ENCODE assay signal across 24 cellular contexts in genomic region chr5:107457138-107457537, GRCh38.
DNase-seq lines count a peak whose midpoint lies in the region; ATAC-seq, FAIRE-seq and TF ChIP-seq lines count a peak whose summit lies in the region.
"Had no signal": no experiment of that assay in that cellular context is flagged by ENCODE, and none has a peak within 500 bp of the region (broad histone marks: within the 10 kb centered on the region; RNA-seq: fewer than 3 reads in every experiment).

No MANE protein-coding gene starts in this region.

- no peak overlapping the region for H3K56ac ChIP-seq in H1 (replicated peaks; ENCODE audit: insufficient read length, low read depth, low read length)

- no peaks in the 10 kb centered on the region; the same call in 1 of the 2 replicates for H3K9me2 ChIP-seq in GM23338 (ENCODE audit: insufficient read depth)

- H3K9ac ChIP-seq in H1 (replicated peaks in 1 of 4; ENCODE audit: extremely low read depth in 1 of 4, low read depth in 3 of 4, low read length in 3 of 4) (no peak overlapping the region), trophoblast cell (ENCODE audit: low read length) (no peak overlapping the region)

- intact Hi-C loops in thyroid gland (cut with DNase I) = no loop called here

- 81% methylated on average over 3 of the region's 3 CpGs; no CpG with 5 or more reads in 1 of the 2 experiments for WGBS in H1 (ENCODE audit: extremely low coverage in 1 of 2, insufficient coverage in 1 of 2, insufficient read length in 1 of 2, insufficient replicate concordance in 2 of 2, low coverage in 1 of 2, low lambda C conversion rate in 2 of 2, missing lambda C conversion rate in 1 of 2), 2 experiments
- WGBS in trophoblast cell (ENCODE audit: extremely low coverage, insufficient coverage, insufficient read length) = no CpG with 5 or more reads among the region's 3 CpGs
- WGBS in thyroid gland, 2 donors = 83 to 95% methylated on average over 3 of the region's 3 CpGs

- H3K79me2 ChIP-seq in GM23338 (replicated peaks; ENCODE audit: insufficient read depth) = peaks cover 4% of the 10 kb centered on the region; the same call in 1 of the 2 replicates
- no peaks in the 10 kb centered on the region for H3K79me2 ChIP-seq in H1 (ENCODE audit: control insufficient read depth in 1 of 2, insufficient read depth in 2 of 2, low read length in 2 of 2)
- H3K79me2 ChIP-seq in trophoblast cell (ENCODE audit: control insufficient read depth, insufficient read depth, low read length, poor library complexity) = no peaks in the 10 kb centered on the region

- FAIRE-seq in H1 (lab: Jason Lieb, UNC) = peak; percentile 19

- H3K27me3 Mint-ChIP-seq in GM23338 (ENCODE audit: insufficient read depth, low read depth, poor library complexity) = peaks cover 2% of the 10 kb centered on the region

- no peak overlapping the region for H2AK5ac ChIP-seq in H1 (ENCODE audit: low read depth, low read length)
- H2AK5ac ChIP-seq in trophoblast cell (ENCODE audit: low read length) = no peak overlapping the region

- no peak overlapping the region for H3K14ac ChIP-seq in H1 (ENCODE audit: insufficient read length)
- H3K14ac ChIP-seq in trophoblast cell (ENCODE audit: low read length) = no peak overlapping the region

- TF ChIP-seq RAD21 in H1 (IDR thresholded peaks at IDR 0.05 in 1 of 2, conservative IDR thresholded peaks at IDR 0.05 in 1 of 2; ENCODE audit: low read depth in 2 of 2, low read length in 2 of 2) = peak; percentile 36 to 50; a peak in 3 of 4 replicates

- no peak for DNase-seq in GM23338 (ENCODE audit: low spot score)
- peak; percentile 10 for DNase-seq in OCI-M1 (lab: John Stamatoyannopoulos, UW)
- no peak for DNase-seq in H1 (ENCODE audit: low read depth in 1 of 2, low spot score in 2 of 2)
- DNase-seq in trophoblast cell = no peak
- DNase-seq in thyroid gland = no peak
- DNase-seq: activated CD4-positive, alpha-beta T cell treated with anti-CD3 and anti-CD28 coated beads, Interleukin-2, amount 50 U/mL, for 1 hour; activated CD8-positive, alpha-beta memory T cell treated with anti-CD3 and anti-CD28 coated beads, Interleukin-2, amount 10 ng/mL, durations not matched to agents 7 days and 5 days; activated naive CD4-positive, alpha-beta T cell; activated T-cell treated with anti-CD3 and anti-CD28 coated beads, Interleukin-2, amount 50 U/mL, for 72 hours; effector CD4-positive, alpha-beta T cell; erythroblast; left colon; NCI-H1105 treated with DMSO at 0.1 percent for 48 hours; NCI-H2029 treated with DMSO at 0.1 percent for 48 hours; NCI-H226; NCI-H82; psoas muscle; Right ventricle myocardium superior; tibial artery had no signal

- no peak overlapping the region for H2BK15ac ChIP-seq in H1 (ENCODE audit: low read length)

- H3K27me3 ChIP-seq in GM23338 (ENCODE audit: insufficient read depth) = no peaks in the 10 kb centered on the region
- H3K27me3 ChIP-seq in H1 (replicated peaks in 1 of 4; ENCODE audit: control insufficient read depth in 3 of 4, extremely low read depth in 1 of 4, insufficient read depth in 3 of 4, low read length in 3 of 4) = no peaks in the 10 kb centered on the region
- H3K27me3 ChIP-seq in trophoblast cell (ENCODE audit: insufficient read depth, low read length) = no peaks in the 10 kb centered on the region
- H3K27me3 ChIP-seq in thyroid gland = no peaks in the 10 kb centered on the region
- H3K27me3 ChIP-seq: tibial artery had no signal

- H3K4me1 Mint-ChIP-seq in GM23338 = peaks cover 64% of the 10 kb centered on the region
- H3K4me1 Mint-ChIP-seq: activated CD8-positive, alpha-beta memory T cell treated with anti-CD3 and anti-CD28 coated beads, Interleukin-2, amount 10 ng/mL, durations not matched to agents 7 days and 5 days had no signal

- POLR2A ChIA-PET in H1 (lab: Charles Lee; ENCODE audit: partially characterized antibody) = no interaction called here

- H3K36me3 Mint-ChIP-seq in GM23338 (ENCODE audit: low read depth) = no peaks in the 10 kb centered on the region
- H3K36me3 Mint-ChIP-seq: activated CD8-positive, alpha-beta memory T cell treated with anti-CD3 and anti-CD28 coated beads, Interleukin-2, amount 10 ng/mL, durations not matched to agents 7 days and 5 days; brain had no signal

- H3K79me1 ChIP-seq in H1 (ENCODE audit: low read depth, low read length) (no peaks in the 10 kb centered on the region), trophoblast cell (ENCODE audit: low read length) (peaks cover 14% of the 10 kb centered on the region)

- TF ChIP-seq CTCF in GM23338 (conservative IDR thresholded peaks at IDR 0.05; ENCODE audit: low read depth in 2 of 2) = peak in 1 of 2 experiments; percentile 36; a peak in 2 of 4 replicates
- no peak; a peak in 1 of 4 replicates for TF ChIP-seq CTCF in H1 (IDR thresholded peaks at IDR 0.05; ENCODE audit: control extremely low read depth in 1 of 3, insufficient read depth in 1 of 3, low read depth in 1 of 3, low read length in 3 of 3)
- no peak for TF ChIP-seq CTCF in thyroid gland (IDR thresholded peaks at IDR 0.05)

- no peak overlapping the region for H3K18ac ChIP-seq in H1 (ENCODE audit: extremely low read depth, low read length)
- H3K18ac ChIP-seq in trophoblast cell (ENCODE audit: low read length) = no peak overlapping the region

- H3K4ac ChIP-seq in H1 (replicated peaks; ENCODE audit: insufficient read length, low read depth, low read length) = no peak overlapping the region
- no peak overlapping the region for H3K4ac ChIP-seq in trophoblast cell (ENCODE audit: low read depth, low read length)

- no peak for TF ChIP-seq EP300 in H1 (IDR thresholded peaks at IDR 0.05; ENCODE audit: borderline replicate concordance in 1 of 2, low read depth in 2 of 2, low read length in 2 of 2)

- peak; percentile 44; the same call in 2 of the 3 replicates for ATAC-seq in GM23338
- ATAC-seq in GM19395 (IDR thresholded peaks at IDR 0.05; ENCODE audit: unreplicated experiment) = no peak
- ATAC-seq in GM18519 (IDR thresholded peaks at IDR 0.05; ENCODE audit: low FRiP score, unreplicated experiment) = no peak
- ATAC-seq: activated CD8-positive, alpha-beta memory T cell treated with anti-CD3 and anti-CD28 coated beads, Interleukin-2, amount 10 ng/mL, durations not matched to agents 7 days and 5 days; activated T-cell treated with anti-CD3 and anti-CD28 coated beads, Interleukin-2, amount 50 U/mL, for 72 hours; psoas muscle had no signal

- H2AFZ ChIP-seq in GM23338 (no peak overlapping the region), H1 (ENCODE audit: low read length) (no peak overlapping the region), trophoblast cell (ENCODE audit: insufficient read depth, low read length, poor library complexity) (no peak overlapping the region)

- no peaks in the 10 kb centered on the region for H3K9me3 ChIP-seq in H1 (ENCODE audit: insufficient read depth in 2 of 2, low read depth in 1 of 2, low read length in 1 of 2)
- H3K9me3 ChIP-seq in trophoblast cell (ENCODE audit: insufficient read depth, low read depth, low read length) = no peaks in the 10 kb centered on the region
- H3K9me3 ChIP-seq in thyroid gland = no peaks in the 10 kb centered on the region
- H3K9me3 ChIP-seq: HAP-1, psoas muscle, tibial artery had no signal

- no peak overlapping the region for H4K8ac ChIP-seq in H1 (ENCODE audit: extremely low read depth, insufficient read depth, low read length)
- no peak overlapping the region for H4K8ac ChIP-seq in trophoblast cell (ENCODE audit: low read depth, low read length)

- no peak overlapping the region for H3K27ac Mint-ChIP-seq in GM23338
- H3K27ac Mint-ChIP-seq: activated CD8-positive, alpha-beta memory T cell treated with anti-CD3 and anti-CD28 coated beads, Interleukin-2, amount 10 ng/mL, durations not matched to agents 7 days and 5 days; activated T-cell treated with anti-CD3 and anti-CD28 coated beads, Interleukin-2, amount 50 U/mL, for 72 hours; stimulated activated naive CD8-positive, alpha-beta T cell treated with anti-CD3 and anti-CD28 coated beads, Interleukin-15, Interleukin-2, amounts not matched to agents 100 ng/mL and 50 ng/mL, for 24 hours had no signal

- H3K23me2 ChIP-seq in H1 (ENCODE audit: low read depth, low read length) = no peaks in the 10 kb centered on the region; the same call in 1 of the 2 replicates

- no peaks in the 10 kb centered on the region for H4K20me1 ChIP-seq in GM23338 (replicated peaks; ENCODE audit: insufficient read depth)
- H4K20me1 ChIP-seq in H1 (replicated peaks in 1 of 2; ENCODE audit: control insufficient read depth in 1 of 2, insufficient read depth in 2 of 2, low read length in 2 of 2) = no peaks in the 10 kb centered on the region

- CTCF ChIA-PET in H1 (lab: Charles Lee; ENCODE audit: partially characterized antibody) = interaction anchor here (1.1 to 3.4 kb wide), 4 partner anchors 9 to 383 kb away, joined by 3 to 15 read pairs (median 3); no protein-coding TSS in a partner anchor

- H3K4me1 ChIP-seq in GM23338 (ENCODE audit: insufficient read depth) = peaks cover 39% of the 10 kb centered on the region
- H3K4me1 ChIP-seq in H1 (replicated peaks in 1 of 4; ENCODE audit: control insufficient read depth in 3 of 4, insufficient read depth in 4 of 4, low read length in 3 of 4) = peaks cover 0 to 11% (median 9%) of the 10 kb centered on the region in 4 experiments; a peak in 4 of 7 replicates
- peaks cover 5 to 16% of the 10 kb centered on the region in 2 experiments for H3K4me1 ChIP-seq in trophoblast cell (ENCODE audit: control insufficient read depth in 1 of 2, insufficient read depth in 2 of 2, low read length in 2 of 2)
- no peaks in the 10 kb centered on the region for H3K4me1 ChIP-seq in thyroid gland
- H3K4me1 ChIP-seq: psoas muscle had no signal

- no peak overlapping the region for H3K4me3 ChIP-seq in GM23338
- H3K4me3 ChIP-seq in H1 (ENCODE audit: extremely low read depth in 1 of 4, insufficient read depth in 2 of 4, low read depth in 3 of 4, low read length in 4 of 4) = no peak overlapping the region
- H3K4me3 ChIP-seq in trophoblast cell (ENCODE audit: low read depth, low read length) = no peak overlapping the region
- H3K4me3 ChIP-seq in thyroid gland (replicated peaks in 1 of 3) = no peak overlapping the region
- H3K4me3 ChIP-seq: HAP-1, psoas muscle, tibial artery had no signal

- H4K91ac ChIP-seq in H1 (replicated peaks; ENCODE audit: insufficient read length, low read length) = no peak overlapping the region
- H4K91ac ChIP-seq in trophoblast cell (ENCODE audit: low read depth, low read length) = peak overlapping the region; percentile 28

- H2BK120ac ChIP-seq in H1 (replicated peaks; ENCODE audit: low read depth, low read length) (no peak overlapping the region), trophoblast cell (ENCODE audit: insufficient read depth, low read length, poor library complexity) (no peak overlapping the region)

- TF ChIP-seq POLR2A in H1 (IDR thresholded peaks at IDR 0.05; ENCODE audit: control extremely low read depth in 1 of 2, low read depth in 2 of 2, low read length in 2 of 2) (no peak), thyroid gland (IDR thresholded peaks at IDR 0.05) (no peak)

- H2BK12ac ChIP-seq in H1 (ENCODE audit: low read depth, low read length) (no peak overlapping the region), trophoblast cell (ENCODE audit: low read length) (no peak overlapping the region)

- H3F3A ChIP-seq in GM23338 (replicated peaks; ENCODE audit: low read depth) = no peaks in the 10 kb centered on the region

- H3K4me2 ChIP-seq in GM23338 (no peak overlapping the region), H1 (ENCODE audit: insufficient read depth in 1 of 2, low read depth in 2 of 2, low read length in 2 of 2) (no peak overlapping the region), trophoblast cell (ENCODE audit: low read length) (no peak overlapping the region)

- H4K5ac ChIP-seq in H1 (ENCODE audit: insufficient read length, low read depth, low read length) = no peak overlapping the region

- H3K9me3 Mint-ChIP-seq in GM23338 = no peaks in the 10 kb centered on the region
- H3K9me3 Mint-ChIP-seq: activated T-cell treated with anti-CD3 and anti-CD28 coated beads, Interleukin-2, amount 50 U/mL, for 72 hours; stimulated activated naive CD8-positive, alpha-beta T cell treated with anti-CD3 and anti-CD28 coated beads, Interleukin-15, Interleukin-2, amounts not matched to agents 100 ng/mL and 50 ng/mL, for 24 hours had no signal

- no peak overlapping the region for H3K4me3 Mint-ChIP-seq in GM23338
- H3K4me3 Mint-ChIP-seq: activated CD8-positive, alpha-beta memory T cell treated with anti-CD3 and anti-CD28 coated beads, Interleukin-2, amount 10 ng/mL, durations not matched to agents 7 days and 5 days; activated T-cell treated with anti-CD3 and anti-CD28 coated beads, Interleukin-2, amount 50 U/mL, for 72 hours; brain; stimulated activated naive CD8-positive, alpha-beta T cell treated with anti-CD3 and anti-CD28 coated beads, Interleukin-15, Interleukin-2, amounts not matched to agents 100 ng/mL and 50 ng/mL, for 24 hours had no signal

- H3K23ac ChIP-seq in H1 (ENCODE audit: insufficient read length) (no peak overlapping the region), trophoblast cell (ENCODE audit: low read length) (no peak overlapping the region)

- no peak overlapping the region for H4K12ac ChIP-seq in trophoblast cell (ENCODE audit: low read depth, low read length)

- H3K27ac ChIP-seq in GM23338 (ENCODE audit: low read depth) = no peak overlapping the region
- H3K27ac ChIP-seq in H1 (ENCODE audit: low read depth, low read length) = no peak overlapping the region
- peak overlapping the region; percentile 75 for H3K27ac ChIP-seq in trophoblast cell (ENCODE audit: low read depth, low read length)
- H3K27ac ChIP-seq in thyroid gland = no peak overlapping the region
- H3K27ac ChIP-seq: psoas muscle, tibial artery had no signal

- no peak overlapping the region for H2BK20ac ChIP-seq in H1 (ENCODE audit: low read length)

- H2BK5ac ChIP-seq in H1 (ENCODE audit: low read depth, low read length) (no peak overlapping the region), trophoblast cell (ENCODE audit: low read depth, low read length, poor library complexity) (peak overlapping the region; percentile 29)

- H3K36me3 ChIP-seq in GM23338 (ENCODE audit: insufficient read depth) = no peaks in the 10 kb centered on the region
- H3K36me3 ChIP-seq in H1 (ENCODE audit: control insufficient read depth in 2 of 4, insufficient read depth in 4 of 4, low read length in 3 of 4) = no peaks in the 10 kb centered on the region
- no peaks in the 10 kb centered on the region for H3K36me3 ChIP-seq in trophoblast cell (ENCODE audit: control insufficient read depth in 1 of 2, insufficient read depth in 2 of 2, low read length in 2 of 2)
- no peaks in the 10 kb centered on the region for H3K36me3 ChIP-seq in thyroid gland
- H3K36me3 ChIP-seq: HAP-1, tibial artery had no signal
